25 cellular contexts compared by ENCODE assay signal in genomic region chr17:79226037-79226436, GRCh38.
"Had no signal": no experiment of that assay in that cellular context is flagged by ENCODE, and none has a peak within 500 bp of the region (broad histone marks: within the 10 kb centered on the region; RNA-seq: fewer than 3 reads in every experiment).

No MANE protein-coding gene starts in this region.

- ATAC-seq: pancreas; right cardiac atrium; stimulated activated effector memory CD8-positive, alpha-beta T cell treated with anti-CD3 and anti-CD28 coated beads, Interleukin-12 subunit alpha, Interleukin-12 subunit beta, amount 100 ng/mL, for 72 hours; upper lobe of right lung had no signal

- H3K4me1 ChIP-seq: left ventricle myocardium inferior, pancreas, prostate gland, upper lobe of right lung had no signal

- H3K9me3 Mint-ChIP-seq: mesothelial cell of epicardium; naive B cell; natural killer cell; nephron progenitor cell; stimulated activated effector memory CD8-positive, alpha-beta T cell treated with anti-CD3 and anti-CD28 coated beads, Interleukin-12 subunit alpha, Interleukin-12 subunit beta, amount 100 ng/mL, for 72 hours; stimulated activated naive CD8-positive, alpha-beta T cell treated with anti-CD3 and anti-CD28 coated beads, Interleukin-15, Interleukin-2, amounts not matched to agents 100 ng/mL and 50 ng/mL, for 24 hours had no signal

- H3K4me2 ChIP-seq: hepatocyte had no signal

- H3K4me3 Mint-ChIP-seq: mesothelial cell of epicardium; naive B cell; natural killer cell; nephron progenitor cell; stimulated activated effector memory CD8-positive, alpha-beta T cell treated with anti-CD3 and anti-CD28 coated beads, Interleukin-12 subunit alpha, Interleukin-12 subunit beta, amount 100 ng/mL, for 72 hours; stimulated activated naive CD8-positive, alpha-beta T cell treated with anti-CD3 and anti-CD28 coated beads, Interleukin-15, Interleukin-2, amounts not matched to agents 100 ng/mL and 50 ng/mL, for 24 hours had no signal

- H3K4me1 Mint-ChIP-seq: naive B cell; natural killer cell; stimulated activated effector memory CD8-positive, alpha-beta T cell treated with anti-CD3 and anti-CD28 coated beads, Interleukin-12 subunit alpha, Interleukin-12 subunit beta, amount 100 ng/mL, for 72 hours had no signal

- DNase-seq: islet precursor cell; left ventricle myocardium inferior; mesendoderm; naive B cell; natural killer cell; nephron progenitor cell; pancreas; retina; sigmoid colon; small intestine; spleen; stimulated activated CD4-positive, alpha-beta T cell treated with anti-CD3 and anti-CD28 coated beads, Interleukin-4, amount 100 ng/mL, for 24 hours; stimulated activated naive CD4-positive, alpha-beta T cell; tibial artery; trophoblast cell; upper lobe of right lung had no signal

- H3K27ac Mint-ChIP-seq: mesothelial cell of epicardium; naive B cell; natural killer cell; nephron progenitor cell; stimulated activated effector memory CD8-positive, alpha-beta T cell treated with anti-CD3 and anti-CD28 coated beads, Interleukin-12 subunit alpha, Interleukin-12 subunit beta, amount 100 ng/mL, for 72 hours; stimulated activated naive CD8-positive, alpha-beta T cell treated with anti-CD3 and anti-CD28 coated beads, Interleukin-15, Interleukin-2, amounts not matched to agents 100 ng/mL and 50 ng/mL, for 24 hours had no signal

- H3K79me2 ChIP-seq: hepatocyte had no signal

- H3K4me3 ChIP-seq: hepatocyte, left ventricle myocardium inferior, lung, pancreas, prostate gland, sigmoid colon, spleen, suprapubic skin, thoracic aorta, tibial artery, upper lobe of right lung had no signal

- H3K36me3 Mint-ChIP-seq: mesothelial cell of epicardium; naive B cell; natural killer cell; stimulated activated effector memory CD8-positive, alpha-beta T cell treated with anti-CD3 and anti-CD28 coated beads, Interleukin-12 subunit alpha, Interleukin-12 subunit beta, amount 100 ng/mL, for 72 hours had no signal

- H2AFZ ChIP-seq: hepatocyte had no signal

- H3K36me3 ChIP-seq: left ventricle myocardium inferior, pancreas, prostate gland, spleen, suprapubic skin, thoracic aorta, tibial artery, upper lobe of right lung had no signal

- H3K27ac ChIP-seq: hepatocyte, left ventricle myocardium inferior, pancreas, prostate gland, sigmoid colon, spleen, suprapubic skin, thoracic aorta, tibial artery, upper lobe of right lung had no signal
